Comparison of ENCODE assay signal across 9 cellular contexts in the genomic region with DNA sequence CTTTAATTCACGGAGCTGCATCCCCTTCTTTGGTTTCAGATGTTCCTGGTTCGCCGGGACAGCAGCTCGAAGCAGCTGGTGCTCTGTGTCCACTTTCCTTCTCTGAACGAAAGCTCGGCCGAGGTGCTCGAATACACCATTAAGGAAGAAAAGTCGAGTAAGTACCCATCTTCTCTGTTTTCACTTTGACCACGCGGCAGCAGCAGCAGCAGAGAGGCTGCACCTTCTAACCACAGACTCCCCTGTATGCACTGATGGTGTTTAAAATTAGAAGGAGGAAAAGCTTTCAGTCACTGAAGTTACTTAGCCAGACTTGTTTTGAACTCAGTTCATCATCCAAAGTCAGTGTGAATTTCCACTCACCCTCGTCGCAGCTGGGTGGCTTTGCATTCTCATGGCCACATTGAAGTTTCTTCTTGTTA.
DNase-seq lines count a peak whose midpoint lies in the region; ATAC-seq lines count a peak whose summit lies in the region.
"Had no signal": no experiment of that assay in that cellular context is flagged by ENCODE, and none has a peak within 500 bp of the region (broad histone marks: within the 10 kb centered on the region; RNA-seq: fewer than 3 reads in every experiment).

No MANE protein-coding gene starts in this region.

- H3K27me3 ChIP-seq in effector memory CD4-positive, alpha-beta T cell (replicated peaks; ENCODE audit: control insufficient read depth, insufficient read depth, low read length, poor library complexity, severe bottlenecking): no peaks in the 10 kb centered on the region
- H3K27me3 ChIP-seq: tibial artery had no signal

- ATAC-seq in GM18511 (IDR thresholded peaks at IDR 0.05; ENCODE audit: unreplicated experiment): peak; percentile 86
- ATAC-seq in GM21526 (IDR thresholded peaks at IDR 0.05; ENCODE audit: low FRiP score, unreplicated experiment): peak; percentile 79
- ATAC-seq in HG03460 (IDR thresholded peaks at IDR 0.05; ENCODE audit: unreplicated experiment): peak; percentile 78
- no peak for ATAC-seq in sciatic nerve

- no peaks in the 10 kb centered on the region for H3K9me3 ChIP-seq in effector memory CD4-positive, alpha-beta T cell (ENCODE audit: control insufficient read depth, low read length)
- H3K9me3 ChIP-seq: tibial artery had no signal

- H3K27ac ChIP-seq in effector memory CD4-positive, alpha-beta T cell (ENCODE audit: insufficient read depth, low read length, poor library complexity, severe bottlenecking): no peak overlapping the region

- DNase-seq in effector memory CD4-positive, alpha-beta T cell: no peak
- DNase-seq in sciatic nerve (ENCODE audit: low spot score): no peak
- no peak for DNase-seq in NCI-H1694 treated with DMSO at 0.1 percent for 48 hours (lab: John Stamatoyannopoulos, UW)
- DNase-seq in NCI-H510A (lab: John Stamatoyannopoulos, UW): no peak
- no peak for DNase-seq in NCI-H2081 (lab: John Stamatoyannopoulos, UW)
- DNase-seq: tibial artery had no signal

- peaks cover 11% of the 10 kb centered on the region for H3K4me1 ChIP-seq in effector memory CD4-positive, alpha-beta T cell (ENCODE audit: control insufficient read depth, insufficient read depth, low read length, poor library complexity, severe bottlenecking)

- H3K36me3 ChIP-seq in effector memory CD4-positive, alpha-beta T cell (ENCODE audit: control insufficient read depth, insufficient read depth, low read length): no peaks in the 10 kb centered on the region

- intact Hi-C loops in sciatic nerve (cut with DNase I): no loop called here

- H3K4me3 ChIP-seq in effector memory CD4-positive, alpha-beta T cell (ENCODE audit: insufficient read depth, low read depth, low read length, poor library complexity, severe bottlenecking): peak overlapping the region; percentile 20
- H3K4me3 ChIP-seq: tibial artery had no signal
